Comparison of ENCODE assay signal across 2 cellular contexts in genomic region chr16:69845181-69845580, GRCh38.
TF ChIP-seq lines count a peak whose summit lies in the region.

No MANE protein-coding gene starts in this region.

TF ChIP-seq in GM23338, 12 proteins besides CTCF, POLR2A, EP300 and RAD21:
- TF ChIP-seq ZNF462 (CRISPR knock-in tag; IDR thresholded peaks at IDR 0.05) (no peak), JUNB (IDR thresholded peaks at IDR 0.05; ENCODE audit: unreplicated experiment) (no peak), POLR2AphosphoS5 (IDR thresholded peaks at IDR 0.05; ENCODE audit: low read depth) (no peak), ZNF114 (CRISPR knock-in tag; IDR thresholded peaks at IDR 0.05) (no peak), EZH2phosphoT487 (IDR thresholded peaks at IDR 0.05; ENCODE audit: unreplicated experiment) (no peak), EZH2 (IDR thresholded peaks at IDR 0.05; ENCODE audit: low read depth, unreplicated experiment) (no peak), CREB1 (CRISPR knock-in tag; IDR thresholded peaks at IDR 0.05; ENCODE audit: low read depth) (no peak), ZNF331 (CRISPR knock-in tag; IDR thresholded peaks at IDR 0.05; ENCODE audit: low read depth) (no peak), ETS1 (IDR thresholded peaks at IDR 0.05) (no peak), REST (IDR thresholded peaks at IDR 0.05; ENCODE audit: unreplicated experiment) (no peak), NANOG (IDR thresholded peaks at IDR 0.05; ENCODE audit: borderline replicate concordance) (no peak), STAT1 (IDR thresholded peaks at IDR 0.05; ENCODE audit: unreplicated experiment) (no peak)

TF ChIP-seq in WTC11, 78 proteins besides CTCF, POLR2A, EP300 and RAD21 (continued from another document):
- TF ChIP-seq CREM (CRISPR knock-in tag; IDR thresholded peaks at IDR 0.05) (no peak), TEAD1 (CRISPR knock-in tag; IDR thresholded peaks at IDR 0.05) (no peak), IRF2 (CRISPR knock-in tag; IDR thresholded peaks at IDR 0.05; ENCODE audit: borderline replicate concordance, low read depth) (no peak)
